Comparison of ENCODE assay signal across 17 cellular contexts in genomic region chr1:34864759-34865158, GRCh38. TPM values are rescaled to one million over a fixed set of nuclear protein-coding genes. Genes with fewer than 3 reads are reported as not detected.
DNase-seq lines count a peak whose midpoint lies in the region; ATAC-seq and TF ChIP-seq lines count a peak whose summit lies in the region.
"Had no signal": no experiment of that assay in that cellular context is flagged by ENCODE, and none has a peak within 500 bp of the region (broad histone marks: within the 10 kb centered on the region; RNA-seq: fewer than 3 reads in every experiment).

No MANE protein-coding gene starts in this region.

- no peaks in the 10 kb centered on the region for H3K36me3 ChIP-seq in MG63
- H3K36me3 ChIP-seq: left lung, tibial nerve had no signal

- H3K27ac Mint-ChIP-seq in activated CD4-positive, alpha-beta T cell treated with anti-CD3 and anti-CD28 coated beads, Interleukin-2, amount 10 ng/mL, durations not matched to agents 24 days and 14 days = peak overlapping the region; percentile 80
- H3K27ac Mint-ChIP-seq in activated naive CD8-positive, alpha-beta T cell treated with anti-CD3 and anti-CD28 coated beads, Interleukin-2, amount 50 U/mL, for 24 hours = peak overlapping the region; percentile 76
- H3K27ac Mint-ChIP-seq in neural crest cell (ENCODE audit: unreplicated experiment) = no peak overlapping the region

- H3K27me3 Mint-ChIP-seq in activated CD4-positive, alpha-beta T cell treated with anti-CD3 and anti-CD28 coated beads, Interleukin-2, amount 10 ng/mL, durations not matched to agents 24 days and 14 days = peaks cover 6% of the 10 kb centered on the region
- no peaks in the 10 kb centered on the region for H3K27me3 Mint-ChIP-seq in activated naive CD8-positive, alpha-beta T cell treated with anti-CD3 and anti-CD28 coated beads, Interleukin-2, amount 50 U/mL, for 24 hours
- peaks cover 55% of the 10 kb centered on the region for H3K27me3 Mint-ChIP-seq in neural crest cell (ENCODE audit: low read depth)

- intact Hi-C loops in activated CD4-positive, alpha-beta T cell treated with anti-CD3 and anti-CD28 coated beads, Interleukin-2, amount 10 ng/mL, durations not matched to agents 24 days and 14 days (cut with micrococcal nuclease) = loop anchor here (5.0 to 10.0 kb wide), 2 partner anchors 168 to 690 kb away; partner anchors contain the start of genes KIAA0319L, NCDN and ZMYM6

- ATAC-seq in activated naive CD8-positive, alpha-beta T cell treated with anti-CD3 and anti-CD28 coated beads, Interleukin-2, amount 50 U/mL, for 24 hours = no peak
- ATAC-seq in activated CD4-positive, CD25-positive, alpha-beta regulatory T cell treated with anti-CD3 and anti-CD28 coated beads, Interleukin-2, amount 50 U/mL, for 24 hours = no peak

- DNase-seq in activated CD4-positive, alpha-beta T cell treated with anti-CD3 and anti-CD28 coated beads, Interleukin-2, amount 10 ng/mL, durations not matched to agents 24 days and 14 days = no peak
- DNase-seq in activated CD4-positive, alpha-beta T cell treated with anti-CD3 and anti-CD28 coated beads for 4 hours = no peak
- DNase-seq in NB4 (ENCODE audit: low read depth) (peak; percentile 43), neural crest cell (ENCODE audit: low read depth, low spot score) (no peak), MG63 (no peak), NCI-H82 treated with DMSO at 0.1 percent for 48 hours (lab: John Stamatoyannopoulos, UW; ENCODE audit: unreplicated experiment) (no peak)
- no peak for DNase-seq in activated naive CD8-positive, alpha-beta T cell treated with anti-CD3 and anti-CD28 coated beads, Interleukin-2, amount 50 U/mL, for 24 hours
- DNase-seq: ACHN; activated CD4-positive, CD25-positive, alpha-beta regulatory T cell treated with anti-CD3 and anti-CD28 coated beads, Interleukin-2, amount 50 U/mL, for 72 hours; activated gamma-delta T cell; Karpas-422; left lung; NCI-H187; NCI-H524; stimulated activated CD8-positive, alpha-beta memory T cell treated with anti-CD3 and anti-CD28 coated beads, Interleukin-4, amount 100 ng/mL, for 48 hours had no signal

- H3K4me3 ChIP-seq in NB4 (ENCODE audit: low read depth, low read length) (no peak overlapping the region), MG63 (no peak overlapping the region)

- peaks cover 2% of the 10 kb centered on the region for H3K36me3 Mint-ChIP-seq in activated CD4-positive, alpha-beta T cell treated with anti-CD3 and anti-CD28 coated beads, Interleukin-2, amount 10 ng/mL, durations not matched to agents 24 days and 14 days (ENCODE audit: low read depth)
- H3K36me3 Mint-ChIP-seq in activated naive CD8-positive, alpha-beta T cell treated with anti-CD3 and anti-CD28 coated beads, Interleukin-2, amount 50 U/mL, for 24 hours (ENCODE audit: low read depth) = no peaks in the 10 kb centered on the region
- H3K36me3 Mint-ChIP-seq in neural crest cell (ENCODE audit: low read depth) = no peaks in the 10 kb centered on the region

- H3K9me3 ChIP-seq in MG63 = no peaks in the 10 kb centered on the region
- H3K9me3 ChIP-seq: left lung, tibial nerve had no signal

- no peaks in the 10 kb centered on the region for H3K27me3 ChIP-seq in MG63
- H3K27me3 ChIP-seq: left lung, tibial nerve had no signal

- TF ChIP-seq CTCF in NB4 (IDR thresholded peaks at IDR 0.05; ENCODE audit: low read depth, low read length) (peak; percentile 11), neural crest cell (conservative IDR thresholded peaks at IDR 0.05) (no peak)

- no peaks in the 10 kb centered on the region for H3K9me3 Mint-ChIP-seq in activated CD4-positive, alpha-beta T cell treated with anti-CD3 and anti-CD28 coated beads, Interleukin-2, amount 10 ng/mL, durations not matched to agents 24 days and 14 days
- H3K9me3 Mint-ChIP-seq in activated naive CD8-positive, alpha-beta T cell treated with anti-CD3 and anti-CD28 coated beads, Interleukin-2, amount 50 U/mL, for 24 hours = no peaks in the 10 kb centered on the region
- H3K9me3 Mint-ChIP-seq in neural crest cell = no peaks in the 10 kb centered on the region

- H3K4me3 Mint-ChIP-seq in activated CD4-positive, alpha-beta T cell treated with anti-CD3 and anti-CD28 coated beads, Interleukin-2, amount 10 ng/mL, durations not matched to agents 24 days and 14 days = peak overlapping the region; percentile 71
- H3K4me3 Mint-ChIP-seq in activated naive CD8-positive, alpha-beta T cell treated with anti-CD3 and anti-CD28 coated beads, Interleukin-2, amount 50 U/mL, for 24 hours = peak overlapping the region; percentile 64
- peak overlapping the region; percentile 81 for H3K4me3 Mint-ChIP-seq in neural crest cell

- TF ChIP-seq POLR2A in NB4 (IDR thresholded peaks at IDR 0.05; ENCODE audit: extremely low read depth, insufficient read length) = no peak

- H3K4me1 Mint-ChIP-seq in activated CD4-positive, alpha-beta T cell treated with anti-CD3 and anti-CD28 coated beads, Interleukin-2, amount 10 ng/mL, durations not matched to agents 24 days and 14 days = peaks cover 26% of the 10 kb centered on the region
- peaks cover 38% of the 10 kb centered on the region for H3K4me1 Mint-ChIP-seq in activated naive CD8-positive, alpha-beta T cell treated with anti-CD3 and anti-CD28 coated beads, Interleukin-2, amount 50 U/mL, for 24 hours
- peaks cover 3% of the 10 kb centered on the region for H3K4me1 Mint-ChIP-seq in neural crest cell

RNA-seq across cellular contexts. Expression of gene SMIM12, which starts 5.2 kb away (rescaled TPM):
- 63.2 TPM in 2 replicates for total RNA-seq in activated CD4-positive, alpha-beta T cell treated with anti-CD3 and anti-CD28 coated beads, Interleukin-2, amount 10 ng/mL, durations not matched to agents 24 days and 14 days
- 43.2 and 45.4 TPM in 2 replicates for total RNA-seq in neural crest cell
- 31.0 and 38.8 TPM in 2 replicates for total RNA-seq in MG63 (2014; rRNA removed; shearing (Covaris generic); ENCODE audit: low replicate concordance)
